2 cellular contexts compared by ENCODE assay signal in the genomic region with DNA sequence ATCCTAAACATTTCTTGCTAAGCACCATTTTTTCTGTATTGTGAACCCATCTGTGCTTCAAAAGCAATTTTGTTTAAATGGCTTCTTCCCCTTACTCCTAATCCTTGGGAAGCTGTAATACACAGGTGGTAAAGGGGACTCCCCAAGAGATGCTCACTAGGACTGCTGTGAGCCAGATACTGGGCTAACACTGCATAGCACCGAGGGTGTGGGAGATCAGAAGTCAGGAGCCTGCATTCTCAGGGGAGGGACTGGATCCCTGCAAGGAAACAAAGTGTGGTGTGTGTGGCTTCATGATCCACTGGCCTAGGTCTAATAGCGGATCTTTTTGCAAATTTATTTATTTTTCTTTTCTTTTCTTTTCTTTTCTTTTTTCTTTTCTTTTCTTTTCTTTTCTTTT. TPM values are rescaled to one million over a fixed set of nuclear protein-coding genes. Genes with fewer than 3 reads are reported as not detected.
"Had no signal": no experiment of that assay in that cellular context is flagged by ENCODE, and none has a peak within 500 bp of the region (broad histone marks: within the 10 kb centered on the region; RNA-seq: fewer than 3 reads in every experiment).

No MANE protein-coding gene starts in this region.

RNA-seq across cellular contexts. Expression of gene RNU1-4, which starts 57.7 kb away (rescaled TPM):
- polyA plus RNA-seq: adipose tissue, cardiac muscle cell had no signal
